ENCODE assay signal across 1 cellular context in the genomic region with DNA sequence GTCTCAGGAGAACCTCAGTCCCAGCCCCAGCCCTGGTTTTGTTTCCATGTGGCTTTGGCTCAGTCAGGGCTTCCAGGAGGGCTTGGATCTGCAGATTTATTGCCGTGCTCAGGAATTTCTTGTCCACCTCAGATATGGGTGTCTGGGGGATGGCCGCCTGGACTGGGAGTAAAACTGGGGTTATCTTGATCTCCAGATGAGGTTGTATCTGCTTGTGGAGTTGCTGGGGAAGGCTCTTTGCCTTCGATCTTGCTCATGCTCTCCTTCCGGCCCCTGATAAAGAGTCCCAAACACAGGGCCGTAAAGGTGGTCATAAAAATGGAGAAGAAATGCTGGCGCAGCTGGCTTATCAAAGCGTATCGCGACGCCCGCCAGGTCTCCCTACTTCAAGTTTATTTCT.
TF ChIP-seq lines count a peak whose summit lies in the region.

No MANE protein-coding gene starts in this region.

TF ChIP-seq in H1, 55 proteins besides CTCF, POLR2A, EP300 and RAD21:
- TF ChIP-seq HDAC6 (IDR thresholded peaks at IDR 0.05; ENCODE audit: low read depth, low read length) (no peak), NANOG (IDR thresholded peaks at IDR 0.05; ENCODE audit: insufficient read depth, low read depth, low read length, poor library complexity, severe bottlenecking) (no peak), TAF1 (IDR thresholded peaks at IDR 0.05; ENCODE audit: low read depth, low read length) (no peak), EGR1 (IDR thresholded peaks at IDR 0.05; ENCODE audit: borderline replicate concordance, low read depth, low read length) (no peak), RFX5 (IDR thresholded peaks at IDR 0.05; ENCODE audit: borderline replicate concordance, low read depth, low read length) (no peak), TBP (IDR thresholded peaks at IDR 0.05; ENCODE audit: low read depth, low read length) (no peak), ZNF274 (IDR thresholded peaks at IDR 0.05; ENCODE audit: borderline replicate concordance, extremely low read depth, low read length) (no peak), RXRA (IDR thresholded peaks at IDR 0.05; ENCODE audit: insufficient read depth, low read depth, low read length) (no peak), POU5F1 (IDR thresholded peaks at IDR 0.05; ENCODE audit: low read depth, low read length) (no peak), PHF8 (conservative IDR thresholded peaks at IDR 0.05; ENCODE audit: low read depth, low read length) (no peak), CHD1 (IDR thresholded peaks at IDR 0.05; ENCODE audit: low read depth, low read length) (no peak), CHD2 (IDR thresholded peaks at IDR 0.05; ENCODE audit: low read length) (no peak), KDM1A (IDR thresholded peaks at IDR 0.05; ENCODE audit: borderline replicate concordance, low read length) (no peak), SIRT6 (IDR thresholded peaks at IDR 0.05; ENCODE audit: low read length) (no peak), NRF1 (IDR thresholded peaks at IDR 0.05; ENCODE audit: low read depth, low read length) (no peak), SAP30 (IDR thresholded peaks at IDR 0.05; ENCODE audit: insufficient read depth, insufficient replicate concordance, low read length) (no peak), SRF (IDR thresholded peaks at IDR 0.05; ENCODE audit: low read depth, low read length) (no peak), JUND (IDR thresholded peaks at IDR 0.05; ENCODE audit: low read length) (no peak), RBBP5 (IDR thresholded peaks at IDR 0.05; ENCODE audit: borderline replicate concordance, low read depth, low read length) (no peak)
- TF ChIP-seq, protein P1, sequence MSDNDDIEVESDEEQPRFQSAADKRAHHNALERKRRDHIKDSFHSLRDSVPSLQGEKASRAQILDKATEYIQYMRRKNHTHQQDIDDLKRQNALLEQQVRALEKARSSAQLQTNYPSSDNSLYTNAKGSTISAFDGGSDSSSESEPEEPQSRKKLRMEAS (IDR thresholded peaks at IDR 0.05), result no peak
TF ChIP-seq in H1: peak in this region for 0.
